Comparison of ENCODE assay signal across 16 cellular contexts in genomic region chr7:51102828-51103227, GRCh38.
DNase-seq lines count a peak whose midpoint lies in the region; TF ChIP-seq lines count a peak whose summit lies in the region.
"Had no signal": no experiment of that assay in that cellular context is flagged by ENCODE, and none has a peak within 500 bp of the region (broad histone marks: within the 10 kb centered on the region; RNA-seq: fewer than 3 reads in every experiment).

No MANE protein-coding gene starts in this region.

- no peaks in the 10 kb centered on the region for H3K36me3 Mint-ChIP-seq in activated CD4-positive, alpha-beta T cell treated with anti-CD3 and anti-CD28 coated beads, Interleukin-2, amount 10 ng/mL, durations not matched to agents 24 days and 14 days (ENCODE audit: low read depth)
- no peaks in the 10 kb centered on the region for H3K36me3 Mint-ChIP-seq in activated T-helper 2 cell treated with anti-CD3 and anti-CD28 coated beads, Interferon-gamma antibody, Interleukin-2, Interleukin-4, amounts not matched to agents 10 μg/mL and 5 μg/mL and 100 μg/mL, durations not matched to agents 14 hours and 24 hours and 36 hours (ENCODE audit: low read depth)

- in situ Hi-C loops in brain microvascular endothelial cell (cut with HindIII; ENCODE audit: low pct_ligation_motif_present, low sequenced_read_pairs), result no loop called here

- CTCF ChIA-PET in SK-N-SH (lab: Yijun Ruan, JAX), result no interaction called here

- H3K27me3 Mint-ChIP-seq in activated CD4-positive, alpha-beta T cell treated with anti-CD3 and anti-CD28 coated beads, Interleukin-2, amount 10 ng/mL, durations not matched to agents 24 days and 14 days, result peaks cover 5% of the 10 kb centered on the region
- peaks cover 16% of the 10 kb centered on the region for H3K27me3 Mint-ChIP-seq in activated T-helper 2 cell treated with anti-CD3 and anti-CD28 coated beads, Interferon-gamma antibody, Interleukin-2, Interleukin-4, amounts not matched to agents 10 μg/mL and 5 μg/mL and 100 μg/mL, durations not matched to agents 14 hours and 24 hours and 36 hours (ENCODE audit: low read depth)

- H3K9me3 ChIP-seq in SK-N-SH, result peaks cover 11% of the 10 kb centered on the region

- H3K27ac ChIP-seq in brain microvascular endothelial cell (peak overlapping the region; percentile 11), SK-N-SH (ENCODE audit: low read depth in 2 of 2, low read length in 1 of 2) (no peak overlapping the region)
- H3K27ac ChIP-seq: C4-2B, KMS-11 had no signal

- no peaks in the 10 kb centered on the region for H3K79me2 ChIP-seq in SK-N-SH (ENCODE audit: insufficient read depth)

- H3K27me3 ChIP-seq in brain microvascular endothelial cell (replicated peaks) (no peaks in the 10 kb centered on the region), SK-N-SH (ENCODE audit: insufficient read depth) (peaks cover 44% of the 10 kb centered on the region)

- TF ChIP-seq RAD21 in SK-N-SH (IDR thresholded peaks at IDR 0.05; ENCODE audit: low read length), result no peak

- no peaks in the 10 kb centered on the region for H3K36me3 ChIP-seq in brain microvascular endothelial cell (replicated peaks)
- no peaks in the 10 kb centered on the region for H3K36me3 ChIP-seq in SK-N-SH (replicated peaks in 1 of 2; ENCODE audit: control insufficient read depth in 1 of 2, insufficient read depth in 2 of 2, low read length in 1 of 2)

- H3K4me1 Mint-ChIP-seq in activated CD4-positive, alpha-beta T cell treated with anti-CD3 and anti-CD28 coated beads, Interleukin-2, amount 10 ng/mL, durations not matched to agents 24 days and 14 days, result no peaks in the 10 kb centered on the region
- no peaks in the 10 kb centered on the region for H3K4me1 Mint-ChIP-seq in activated T-helper 2 cell treated with anti-CD3 and anti-CD28 coated beads, Interferon-gamma antibody, Interleukin-2, Interleukin-4, amounts not matched to agents 10 μg/mL and 5 μg/mL and 100 μg/mL, durations not matched to agents 14 hours and 24 hours and 36 hours (ENCODE audit: low read depth)

- intact Hi-C loops in activated CD4-positive, alpha-beta T cell treated with anti-CD3 and anti-CD28 coated beads, Interleukin-2, amount 10 ng/mL, durations not matched to agents 24 days and 14 days (cut with micrococcal nuclease), result no loop called here
- intact Hi-C loops in activated T-helper 2 cell treated with anti-CD3 and anti-CD28 coated beads, Interferon-gamma antibody, Interleukin-2, Interleukin-4, amounts not matched to agents 10 μg/mL and 5 μg/mL and 100 μg/mL, durations not matched to agents 14 hours and 24 hours and 36 hours (cut with micrococcal nuclease), result no loop called here

- POLR2A ChIA-PET in SK-N-SH (lab: Yijun Ruan, JAX), result no interaction called here

- no peak overlapping the region for H3K9ac ChIP-seq in SK-N-SH
- H3K9ac ChIP-seq: KMS-11 had no signal

- no peak overlapping the region for H3K27ac Mint-ChIP-seq in activated CD4-positive, alpha-beta T cell treated with anti-CD3 and anti-CD28 coated beads, Interleukin-2, amount 10 ng/mL, durations not matched to agents 24 days and 14 days
- H3K27ac Mint-ChIP-seq in activated T-helper 2 cell treated with anti-CD3 and anti-CD28 coated beads, Interferon-gamma antibody, Interleukin-2, Interleukin-4, amounts not matched to agents 10 μg/mL and 5 μg/mL and 100 μg/mL, durations not matched to agents 14 hours and 24 hours and 36 hours, result no peak overlapping the region

- peak; percentile 24 for DNase-seq in activated CD4-positive, alpha-beta T cell treated with anti-CD3 and anti-CD28 coated beads, Interleukin-2, amount 10 ng/mL, durations not matched to agents 24 days and 14 days
- DNase-seq in activated CD4-positive, alpha-beta T cell treated with anti-CD3 and anti-CD28 coated beads, Interleukin-2, amount 50 U/mL, for 48 hours, result no peak
- DNase-seq in brain microvascular endothelial cell (peak; percentile 81), non-pigmented ciliary epithelial cell (ENCODE audit: low read depth) (peak; percentile 30), NCI-H1092 (lab: John Stamatoyannopoulos, UW) (no peak), SK-N-SH (no peak), NOMO-1 treated with DMSO at 0.1 percent for 48 hours (lab: John Stamatoyannopoulos, UW; ENCODE audit: unreplicated experiment) (no peak)
- no peak for DNase-seq in activated T-helper 2 cell treated with anti-CD3 and anti-CD28 coated beads, Interferon-gamma antibody, Interleukin-2, Interleukin-4, amounts not matched to agents 10 μg/mL and 5 μg/mL and 100 μg/mL, durations not matched to agents 14 hours and 24 hours and 36 hours (ENCODE audit: low spot score)
- DNase-seq: MM.1S, NCI-H1105 treated with DMSO at 0.1 percent for 48 hours, NCI-H187 treated with DMSO at 0.1 percent for 48 hours, NCI-H2171 treated with DMSO at 0.1 percent for 48 hours, SHP77 treated with DMSO at 0.1 percent for 48 hours had no signal

- WGBS in SK-N-SH (ENCODE audit: low lambda C conversion rate), result 29% methylated on average over 2 of the region's 2 CpGs

- no peak overlapping the region for H3K4me2 ChIP-seq in SK-N-SH
- H3K4me2 ChIP-seq: KMS-11 had no signal

- H3K9me2 ChIP-seq in SK-N-SH, result no peaks in the 10 kb centered on the region

- no peaks in the 10 kb centered on the region for H3K9me3 Mint-ChIP-seq in activated CD4-positive, alpha-beta T cell treated with anti-CD3 and anti-CD28 coated beads, Interleukin-2, amount 10 ng/mL, durations not matched to agents 24 days and 14 days
- H3K9me3 Mint-ChIP-seq in activated T-helper 2 cell treated with anti-CD3 and anti-CD28 coated beads, Interferon-gamma antibody, Interleukin-2, Interleukin-4, amounts not matched to agents 10 μg/mL and 5 μg/mL and 100 μg/mL, durations not matched to agents 14 hours and 24 hours and 36 hours, result peaks cover 10% of the 10 kb centered on the region

- H3F3A ChIP-seq in SK-N-SH (replicated peaks; ENCODE audit: insufficient read depth), result no peaks in the 10 kb centered on the region

- TF ChIP-seq CTCF in brain microvascular endothelial cell (IDR thresholded peaks at IDR 0.05; ENCODE audit: low read depth, low read length, missing control alignments) (no peak), SK-N-SH (IDR thresholded peaks at IDR 0.05) (no peak)

- H3K4me3 ChIP-seq in brain microvascular endothelial cell (ENCODE audit: low read depth, low read length), result no peak overlapping the region
- H3K4me3 ChIP-seq in SK-N-SH (ENCODE audit: low read depth in 2 of 2, low read length in 1 of 2), result no peak overlapping the region
- H3K4me3 ChIP-seq: GM12878 had no signal

- no peaks in the 10 kb centered on the region for H3K4me1 ChIP-seq in SK-N-SH (ENCODE audit: control insufficient read depth in 1 of 2, insufficient read depth in 2 of 2, low read depth in 1 of 2, low read length in 1 of 2)

- H2AFZ ChIP-seq in SK-N-SH (ENCODE audit: low read depth), result no peak overlapping the region

- no peak for TF ChIP-seq EP300 in SK-N-SH (IDR thresholded peaks at IDR 0.05; ENCODE audit: borderline replicate concordance in 1 of 2, low read depth in 1 of 2, low read length in 1 of 2)

- H4K20me1 ChIP-seq in SK-N-SH (ENCODE audit: insufficient read depth), result no peaks in the 10 kb centered on the region

- H3K4me3 Mint-ChIP-seq in activated CD4-positive, alpha-beta T cell treated with anti-CD3 and anti-CD28 coated beads, Interleukin-2, amount 10 ng/mL, durations not matched to agents 24 days and 14 days, result no peak overlapping the region
- no peak overlapping the region for H3K4me3 Mint-ChIP-seq in activated T-helper 2 cell treated with anti-CD3 and anti-CD28 coated beads, Interferon-gamma antibody, Interleukin-2, Interleukin-4, amounts not matched to agents 10 μg/mL and 5 μg/mL and 100 μg/mL, durations not matched to agents 14 hours and 24 hours and 36 hours (ENCODE audit: low read depth)

TF ChIP-seq in SK-N-SH, 30 proteins besides CTCF, POLR2A, EP300 and RAD21 (continues in another document):
- no peak for TF ChIP-seq EZH2phosphoT487 (IDR thresholded peaks at IDR 0.05; ENCODE audit: borderline replicate concordance, low read depth)
- TF ChIP-seq YY1 (IDR thresholded peaks at IDR 0.05; ENCODE audit: low read depth), result no peak
- no peak for TF ChIP-seq CHD2 (IDR thresholded peaks at IDR 0.05; ENCODE audit: low read length, partially characterized antibody)
- TF ChIP-seq FOXJ3 (CRISPR knock-in tag; IDR thresholded peaks at IDR 0.05), result no peak
- TF ChIP-seq ZBTB33 (IDR thresholded peaks at IDR 0.05; ENCODE audit: borderline replicate concordance, low read depth), result no peak
- TF ChIP-seq ELF1 (IDR thresholded peaks at IDR 0.05), result no peak
- TF ChIP-seq TEAD4 (IDR thresholded peaks at IDR 0.05; ENCODE audit: borderline replicate concordance, insufficient read depth), result no peak
- no peak for TF ChIP-seq PBX3 (IDR thresholded peaks at IDR 0.05)
- TF ChIP-seq USF1 (IDR thresholded peaks at IDR 0.05; ENCODE audit: borderline replicate concordance, low read depth), result no peak

Comparison
In these comparisons a context has a peak if more than half of its experiments do, and no peak if none do; other contexts are left out.
1. DNase-seq: peak in activated CD4-positive, alpha-beta T cell treated with anti-CD3 and anti-CD28 coated beads, Interleukin-2, amount 10 ng/mL, durations not matched to agents 24 days and 14 days (single experiment), brain microvascular endothelial cell (single experiment) and non-pigmented ciliary epithelial cell (single experiment); none in activated CD4-positive, alpha-beta T cell treated with anti-CD3 and anti-CD28 coated beads, Interleukin-2, amount 50 U/mL, for 48 hours (0 of 2), activated T-helper 2 cell treated with anti-CD3 and anti-CD28 coated beads, Interferon-gamma antibody, Interleukin-2, Interleukin-4, amounts not matched to agents 10 μg/mL and 5 μg/mL and 100 μg/mL, durations not matched to agents 14 hours and 24 hours and 36 hours (single experiment), NCI-H1092 (single experiment), SK-N-SH (single experiment) and NOMO-1 treated with DMSO at 0.1 percent for 48 hours (single experiment).